In genomic region chr11:88175004-88175706, GRCh38 we compare ENCODE assay signal across 8 cellular contexts. TPM values are rescaled to one million over a fixed set of nuclear protein-coding genes. Genes with fewer than 3 reads are reported as not detected.
DNase-seq lines count a peak whose midpoint lies in the region; ATAC-seq and TF ChIP-seq lines count a peak whose summit lies in the region.

Gene RAB38, minus strand, starts transcription at chr11:88175443. Its CDS starts 59 bp downstream, at chr11:88175384.

- peaks cover 11% of the 10 kb centered on the region for H3K4me1 ChIP-seq in upper lobe of right lung

- POLR2A ChIA-PET in activated CD4-positive, alpha-beta T cell treated with anti-CD3 and anti-CD28 coated beads, Interleukin-2, amount 10 ng/mL, durations not matched to agents 7 days and 5 days (lab: Charles Lee) = no interaction called here

- H3K4me3 Mint-ChIP-seq in activated CD4-positive, alpha-beta T cell treated with anti-CD3 and anti-CD28 coated beads, Interleukin-2, amount 10 ng/mL, durations not matched to agents 7 days and 5 days = peak within 1 kb of the TSS; percentile 73
- H3K4me3 Mint-ChIP-seq in natural killer cell = peak within 1 kb of the TSS; percentile 82

- no peaks in the 10 kb centered on the region for H3K9me3 ChIP-seq in upper lobe of right lung

- no peaks in the 10 kb centered on the region for H3K27me3 Mint-ChIP-seq in activated CD4-positive, alpha-beta T cell treated with anti-CD3 and anti-CD28 coated beads, Interleukin-2, amount 10 ng/mL, durations not matched to agents 7 days and 5 days
- H3K27me3 Mint-ChIP-seq in natural killer cell (ENCODE audit: low read depth in 2 of 2) = no peaks in the 10 kb centered on the region

- peaks cover 45% of the 10 kb centered on the region for H3K4me1 Mint-ChIP-seq in activated CD4-positive, alpha-beta T cell treated with anti-CD3 and anti-CD28 coated beads, Interleukin-2, amount 10 ng/mL, durations not matched to agents 7 days and 5 days
- H3K4me1 Mint-ChIP-seq in natural killer cell = peaks cover 39 to 40% of the 10 kb centered on the region in 2 donors

- peak within 1 kb of the TSS; percentile 79 for H3K27ac ChIP-seq in upper lobe of right lung

- H3K36me3 ChIP-seq in upper lobe of right lung = no peaks in the 10 kb centered on the region

- intact Hi-C loops in natural killer cell (cut with micrococcal nuclease) = no loop called here
- intact Hi-C loops in upper lobe of right lung (cut with DNase I) = no loop called here

- no peak for TF ChIP-seq CTCF in AG10803 (conservative IDR thresholded peaks at IDR 0.05; ENCODE audit: low read length)
- TF ChIP-seq CTCF in epithelial cell of proximal tubule (conservative IDR thresholded peaks at IDR 0.05; ENCODE audit: low read depth, low read length) = no peak
- no peak for TF ChIP-seq CTCF in natural killer cell (IDR thresholded peaks at IDR 0.05)
- no peak for TF ChIP-seq CTCF in upper lobe of right lung (IDR thresholded peaks at IDR 0.05)

- peak within 1 kb of the TSS; percentile 82 for H3K27ac Mint-ChIP-seq in activated CD4-positive, alpha-beta T cell treated with anti-CD3 and anti-CD28 coated beads, Interleukin-2, amount 10 ng/mL, durations not matched to agents 7 days and 5 days
- peak within 1 kb of the TSS; percentile 62 to 74 for H3K27ac Mint-ChIP-seq in natural killer cell

- CTCF ChIA-PET in activated CD4-positive, alpha-beta T cell treated with anti-CD3 and anti-CD28 coated beads, Interleukin-2, amount 10 ng/mL, durations not matched to agents 7 days and 5 days (lab: Charles Lee) = interaction anchor here (0.6 to 2.8 kb wide), 4 partner anchors 8 to 305 kb away, joined by 3 to 11 read pairs (median 4); no protein-coding TSS in a partner anchor

- peak; percentile 45 for ATAC-seq in GM18907 (IDR thresholded peaks at IDR 0.05; ENCODE audit: unreplicated experiment)
- ATAC-seq in HG03196 (IDR thresholded peaks at IDR 0.05; ENCODE audit: unreplicated experiment) = peak; percentile 20
- ATAC-seq in natural killer cell = peak; percentile 27 to 44 (median 34)
- ATAC-seq in upper lobe of right lung = peak; percentile 86
- no peak for ATAC-seq in GM18873 (IDR thresholded peaks at IDR 0.05; ENCODE audit: low FRiP score, unreplicated experiment)

- no peaks in the 10 kb centered on the region for H3K27me3 ChIP-seq in upper lobe of right lung

- peak within 1 kb of the TSS; percentile 62 for H3K4me3 ChIP-seq in AG10803 (ENCODE audit: low read length)
- H3K4me3 ChIP-seq in epithelial cell of proximal tubule (ENCODE audit: low read depth, low read length) = peak within 1 kb of the TSS; percentile 68
- peak within 1 kb of the TSS; percentile 57 for H3K4me3 ChIP-seq in upper lobe of right lung

- no peaks in the 10 kb centered on the region for H3K36me3 Mint-ChIP-seq in activated CD4-positive, alpha-beta T cell treated with anti-CD3 and anti-CD28 coated beads, Interleukin-2, amount 10 ng/mL, durations not matched to agents 7 days and 5 days (ENCODE audit: low read depth)
- H3K36me3 Mint-ChIP-seq in natural killer cell = no peaks in the 10 kb centered on the region

- H3K9me3 Mint-ChIP-seq in activated CD4-positive, alpha-beta T cell treated with anti-CD3 and anti-CD28 coated beads, Interleukin-2, amount 10 ng/mL, durations not matched to agents 7 days and 5 days = no peaks in the 10 kb centered on the region
- H3K9me3 Mint-ChIP-seq in natural killer cell = no peaks in the 10 kb centered on the region

- DNase-seq in AG10803 (ENCODE audit: low read depth) (no peak), epithelial cell of proximal tubule (ENCODE audit: low read depth) (no peak), natural killer cell (peak; percentile 21), upper lobe of right lung (peak; percentile 88)
- DNase-seq in activated CD4-positive, alpha-beta T cell treated with anti-CD3 and anti-CD28 coated beads, Interleukin-2, amount 10 ng/mL, durations not matched to agents 7 days and 5 days = peak; percentile 17

RNA-seq across cellular contexts. Expression of gene RAB38, which starts in this region (rescaled TPM):
- total RNA-seq in activated CD4-positive, alpha-beta T cell treated with anti-CD3 and anti-CD28 coated beads, Interleukin-2, amount 10 ng/mL, durations not matched to agents 7 days and 5 days = 1 to 10 TPM; 1.6 to 1.9 TPM
- 9.6 and 10.5 TPM in 2 replicates for total RNA-seq in epithelial cell of proximal tubule
- 10 to 100 TPM in 1 of 3 donors, 1 to 10 TPM in 2; 4.0 to 10.9 (median 5.4) TPM for total RNA-seq in natural killer cell
- 8.1 TPM for total RNA-seq in upper lobe of right lung

Comparison
In these comparisons a context has a peak if more than half of its experiments do, and no peak if none do; other contexts are left out.
1. DNase-seq: peak in activated CD4-positive, alpha-beta T cell treated with anti-CD3 and anti-CD28 coated beads, Interleukin-2, amount 10 ng/mL, durations not matched to agents 7 days and 5 days (single experiment), natural killer cell (single experiment) and upper lobe of right lung (single experiment); none in AG10803 (single experiment) and epithelial cell of proximal tubule (single experiment).
2. Peak in every context shown above with its lines, with median percentiles within 50 percentile points of each other: H3K4me3 ChIP-seq.